Comparison of ENCODE assay signal across 13 cellular contexts in the genomic region with DNA sequence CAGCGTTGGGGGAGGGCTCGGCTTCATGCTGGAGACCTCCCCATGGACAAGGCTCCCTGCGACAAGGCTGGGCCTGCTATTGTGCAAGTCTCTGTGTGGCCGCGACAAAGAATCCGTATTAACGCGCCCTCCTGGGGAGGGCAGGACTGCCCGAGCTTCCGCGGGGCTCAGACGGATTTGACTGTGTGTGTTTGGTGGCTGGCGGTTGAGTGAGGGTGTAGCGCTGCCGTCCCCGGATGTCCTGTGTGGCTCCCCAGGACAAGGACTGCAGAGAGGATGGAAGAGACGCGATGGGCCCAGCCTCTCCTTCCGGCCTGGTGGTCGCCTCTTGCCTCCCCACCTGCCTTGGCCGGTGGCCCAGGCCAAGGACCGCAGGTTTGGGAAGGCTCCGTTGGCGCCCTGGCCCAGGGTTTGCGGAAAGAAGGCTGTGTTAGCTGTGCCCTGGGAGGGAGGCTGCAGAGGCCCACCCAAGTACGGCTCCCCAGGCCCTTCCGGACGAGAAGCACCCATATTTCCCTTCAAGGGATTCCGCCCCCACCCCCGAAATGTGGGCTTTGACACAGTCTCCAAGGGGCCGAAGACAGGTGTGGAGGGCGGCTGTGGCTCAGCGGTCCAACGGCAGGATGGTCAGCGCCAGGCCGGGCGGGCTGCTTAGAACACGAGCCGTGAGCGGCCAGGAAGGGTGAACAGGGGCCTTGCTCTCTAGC. TPM values are rescaled to one million over a fixed set of nuclear protein-coding genes. Genes with fewer than 3 reads are reported as not detected.
DNase-seq lines count a peak whose midpoint lies in the region; ATAC-seq and TF ChIP-seq lines count a peak whose summit lies in the region.
"Had no signal": no experiment of that assay in that cellular context is flagged by ENCODE, and none has a peak within 500 bp of the region (broad histone marks: within the 10 kb centered on the region; RNA-seq: fewer than 3 reads in every experiment).

No MANE protein-coding gene starts in this region.

- peaks cover 71% of the 10 kb centered on the region for H3K27me3 Mint-ChIP-seq in CD4-positive, CD25-positive, alpha-beta regulatory T cell
- peaks cover 41% of the 10 kb centered on the region for H3K27me3 Mint-ChIP-seq in activated B cell treated with CpG ODN at 0.5 μM for 24 hours

- H3K4me3 Mint-ChIP-seq in CD4-positive, CD25-positive, alpha-beta regulatory T cell = peak overlapping the region; percentile 57 to 63 (median 60)
- H3K4me3 Mint-ChIP-seq in activated B cell treated with CpG ODN at 0.5 μM for 24 hours = no peak overlapping the region

- H3K4me3 ChIP-seq in CD4-positive, CD25-positive, alpha-beta regulatory T cell (ENCODE audit: low read depth, low read length) = no peak overlapping the region
- no peak overlapping the region for H3K4me3 ChIP-seq in H7 (ENCODE audit: insufficient read depth, low read depth, low read length)

- H3K27ac Mint-ChIP-seq in CD4-positive, CD25-positive, alpha-beta regulatory T cell = peak overlapping the region in 1 of 3 donors; percentile 90
- H3K27ac Mint-ChIP-seq in activated B cell treated with CpG ODN at 0.5 μM for 24 hours = peak overlapping the region; percentile 50

- peaks cover 0 to 41% (median 15%) of the 10 kb centered on the region in 4 donors for H3K4me1 Mint-ChIP-seq in CD4-positive, CD25-positive, alpha-beta regulatory T cell
- H3K4me1 Mint-ChIP-seq in activated B cell treated with CpG ODN at 0.5 μM for 24 hours = peaks cover 12% of the 10 kb centered on the region

- no peaks in the 10 kb centered on the region for H3K36me3 Mint-ChIP-seq in CD4-positive, CD25-positive, alpha-beta regulatory T cell
- H3K36me3 Mint-ChIP-seq in activated B cell treated with CpG ODN at 0.5 μM for 24 hours (ENCODE audit: low read depth) = no peaks in the 10 kb centered on the region

- intact Hi-C loops in activated B cell treated with CpG ODN at 0.5 μM for 24 hours (cut with micrococcal nuclease) = loop anchor here (10.0 kb wide), 1 partner anchor 300 kb away; the partner anchor contains the start of gene MAFK

- peaks cover 18% of the 10 kb centered on the region for H3K27me3 ChIP-seq in CD4-positive, CD25-positive, alpha-beta regulatory T cell (ENCODE audit: control insufficient read depth, insufficient read depth, low read length)
- H3K27me3 ChIP-seq in H7 (ENCODE audit: control insufficient read depth, insufficient read depth, low read length) = peaks cover 94% of the 10 kb centered on the region

- CTCF ChIA-PET in activated B cell treated with CpG ODN at 0.5 μM for 24 hours (lab: Charles Lee) = no interaction called here

- peaks cover 0 to 9% (median 0%) of the 10 kb centered on the region in 7 donors for H3K9me3 Mint-ChIP-seq in CD4-positive, CD25-positive, alpha-beta regulatory T cell
- H3K9me3 Mint-ChIP-seq in activated B cell treated with CpG ODN at 0.5 μM for 24 hours = peaks cover 2% of the 10 kb centered on the region

- H3K9me3 ChIP-seq in CD4-positive, CD25-positive, alpha-beta regulatory T cell (ENCODE audit: control insufficient read depth in 2 of 2, low read length in 2 of 2) = no peaks in the 10 kb centered on the region

- TF ChIP-seq CTCF in activated B cell treated with CpG ODN at 0.5 μM for 24 hours (IDR thresholded peaks at IDR 0.05) = no peak

- no peak for ATAC-seq in CD4-positive, CD25-positive, alpha-beta regulatory T cell (ENCODE audit: low read depth in 2 of 2)
- ATAC-seq in activated B cell treated with CpG ODN at 0.5 μM for 24 hours (ENCODE audit: low read depth) = no peak
- ATAC-seq in HG03469 (IDR thresholded peaks at IDR 0.05; ENCODE audit: unreplicated experiment) = no peak
- no peak for ATAC-seq in GM21526 (IDR thresholded peaks at IDR 0.05; ENCODE audit: low FRiP score, unreplicated experiment)

- POLR2A ChIA-PET in activated B cell treated with CpG ODN at 0.5 μM for 24 hours (lab: Charles Lee) = no interaction called here

- H3K27ac ChIP-seq in CD4-positive, CD25-positive, alpha-beta regulatory T cell (ENCODE audit: insufficient read depth, low read length, poor library complexity, severe bottlenecking) = no peak overlapping the region
- H3K27ac ChIP-seq: epithelial cell of prostate had no signal

- peaks cover 12% of the 10 kb centered on the region for H3K4me1 ChIP-seq in CD4-positive, CD25-positive, alpha-beta regulatory T cell (ENCODE audit: control insufficient read depth, insufficient read depth, low read length, poor library complexity, severe bottlenecking)

- H3K36me3 ChIP-seq in CD4-positive, CD25-positive, alpha-beta regulatory T cell (ENCODE audit: control insufficient read depth, insufficient read depth, low read length) = no peaks in the 10 kb centered on the region
- H3K36me3 ChIP-seq in H7 (replicated peaks; ENCODE audit: control insufficient read depth, insufficient read depth, low read length) = no peaks in the 10 kb centered on the region

- peak in 1 of 3 donors; percentile 49 for DNase-seq in CD4-positive, CD25-positive, alpha-beta regulatory T cell
- DNase-seq in H7 (peak; percentile 86), activated B cell treated with CpG ODN at 0.5 μM for 24 hours (no peak), kidney tubule cell (ENCODE audit: low spot score) (peak; percentile 11), hypothalamus (lab: John Stamatoyannopoulos, UW) (no peak), T-helper 9 cell (no peak)
- DNase-seq: hippocampal formation, mesenchymal stem cell, NCI-H774 had no signal

RNA-seq across cellular contexts. Expression of gene UNCX, which starts 2.3 kb away (rescaled TPM):
- not detected for total RNA-seq in CD4-positive, CD25-positive, alpha-beta regulatory T cell
- not detected for polyA plus RNA-seq in CD4-positive, CD25-positive, alpha-beta regulatory T cell
- total RNA-seq in H7 (2014; rRNA removed; shearing (Covaris generic)) = not detected in 2 replicates
- total RNA-seq in activated B cell treated with CpG ODN at 0.5 μM for 24 hours = not detected in 2 replicates
- total RNA-seq: activated CD8-positive, alpha-beta memory T cell treated with anti-CD3 and anti-CD28 coated beads for 36 hours had no signal

Comparison
In these comparisons a context has a peak if more than half of its experiments do, and no peak if none do; other contexts are left out.
1. DNase-seq: peak in H7 (single experiment) and kidney tubule cell (single experiment); none in activated B cell treated with CpG ODN at 0.5 μM for 24 hours (single experiment), hypothalamus (0 of 51) and T-helper 9 cell (single experiment).